ENCODE assay signal across 21 cellular contexts in the genomic region with DNA sequence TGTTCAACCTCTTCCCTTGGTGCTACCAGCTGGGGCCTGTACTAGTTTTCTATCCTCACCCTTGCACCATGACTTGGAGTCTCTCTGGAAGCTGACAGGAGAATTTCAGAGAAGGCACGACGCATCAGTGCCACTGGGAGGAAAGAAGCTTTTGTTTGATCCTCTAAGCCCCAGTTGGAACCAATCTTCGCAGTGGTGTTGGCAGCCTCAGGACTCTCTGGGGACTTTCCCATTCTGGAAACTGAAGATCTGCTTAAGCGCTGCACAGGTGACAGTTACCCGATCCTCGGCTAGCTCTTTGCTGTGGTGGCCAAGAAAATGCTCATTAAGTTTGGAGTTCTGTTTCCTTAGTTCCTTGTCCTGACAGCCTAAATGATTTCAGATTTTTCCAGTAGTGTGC.
DNase-seq lines count a peak whose midpoint lies in the region; ATAC-seq and TF ChIP-seq lines count a peak whose summit lies in the region.
"Had no signal": no experiment of that assay in that cellular context is flagged by ENCODE, and none has a peak within 500 bp of the region (broad histone marks: within the 10 kb centered on the region; RNA-seq: fewer than 3 reads in every experiment).

No MANE protein-coding gene starts in this region.

- no peak overlapping the region; the same call in 1 of the 2 replicates for H2BK20ac ChIP-seq in IMR-90 (ENCODE audit: low read depth, low read length)

- in situ Hi-C loops in IMR-90 (cut with MboI; ENCODE audit: low sequenced_read_pairs) (no loop called here), gastrocnemius medialis (cut with MboI; ENCODE audit: low sequenced_read_pairs in 4 of 4) (no loop called here)

- dilution Hi-C loops in IMR-90 (cut with HindIII; ENCODE audit: low sequenced_read_pairs, unreplicated experiment), result no loop called here

- H3K36me3 ChIP-seq in IMR-90 (ENCODE audit: control insufficient read depth, insufficient read depth, low read length) (no peaks in the 10 kb centered on the region), hepatocyte (replicated peaks; ENCODE audit: insufficient read depth, low read depth) (no peaks in the 10 kb centered on the region), gastrocnemius medialis (no peaks in the 10 kb centered on the region), Karpas-422 (ENCODE audit: insufficient read depth, low read length) (no peaks in the 10 kb centered on the region)
- H3K36me3 ChIP-seq: Peyer's patch, SJCRH30 had no signal

- no peak overlapping the region for H4K8ac ChIP-seq in IMR-90 (ENCODE audit: low read depth in 2 of 2, low read length in 2 of 2)

- H3K4me3 Mint-ChIP-seq in activated naive CD8-positive, alpha-beta T cell treated with anti-CD3 and anti-CD28 coated beads for 36 hours, result no peak overlapping the region
- H3K4me3 Mint-ChIP-seq in activated T-cell treated with anti-CD3 and anti-CD28 coated beads, Interleukin-2, amount 50 U/mL, for 24 hours, result no peak overlapping the region
- H3K4me3 Mint-ChIP-seq: CD4-positive, CD25-positive, alpha-beta regulatory T cell; GM23338 had no signal

- DNase-seq in IMR-90 (no peak), NCI-H2196 treated with DMSO at 0.1 percent for 48 hours (lab: John Stamatoyannopoulos, UW; ENCODE audit: unreplicated experiment) (peak; percentile 10), hepatocyte (ENCODE audit: low spot score) (no peak), gastrocnemius medialis (peak; percentile 53 to 54), Karpas-422 (no peak), SW 1271 (lab: John Stamatoyannopoulos, UW) (no peak)
- DNase-seq in activated naive CD8-positive, alpha-beta T cell treated with anti-CD3 and anti-CD28 coated beads for 36 hours, result no peak
- no peak for DNase-seq in activated T-cell treated with anti-CD3 and anti-CD28 coated beads, Interleukin-2, amount 50 U/mL, for 24 hours
- DNase-seq: CD4-positive, CD25-positive, alpha-beta regulatory T cell; COR-L47; DND-41; HCEC 1CT; NCI-H1105; NCI-H2029 treated with DMSO at 0.1 percent for 48 hours; NCI-H345; NCI-H774; Peyer's patch had no signal

- H4K91ac ChIP-seq in IMR-90 (ENCODE audit: insufficient read depth, low read depth, low read length), result no peak overlapping the region

- H3K36me3 Mint-ChIP-seq in activated naive CD8-positive, alpha-beta T cell treated with anti-CD3 and anti-CD28 coated beads for 36 hours, result no peaks in the 10 kb centered on the region
- H3K36me3 Mint-ChIP-seq in activated T-cell treated with anti-CD3 and anti-CD28 coated beads, Interleukin-2, amount 50 U/mL, for 24 hours (ENCODE audit: low read depth), result no peaks in the 10 kb centered on the region
- H3K36me3 Mint-ChIP-seq: CD4-positive, CD25-positive, alpha-beta regulatory T cell had no signal

- H3K14ac ChIP-seq in IMR-90 (replicated peaks; ENCODE audit: low read depth, low read length), result 0 out of 2 replicates have a peak overlapping the region, but pooled peaks have one; percentile 5

- CTCF ChIA-PET in IMR-90 (lab: Yijun Ruan, JAX), result interaction anchor here (0.6 kb wide), 1 partner anchor 161 kb away, joined by 3 read pairs; no protein-coding TSS in a partner anchor

- no peak overlapping the region for H3K27ac Mint-ChIP-seq in activated naive CD8-positive, alpha-beta T cell treated with anti-CD3 and anti-CD28 coated beads for 36 hours
- H3K27ac Mint-ChIP-seq in activated T-cell treated with anti-CD3 and anti-CD28 coated beads, Interleukin-2, amount 50 U/mL, for 24 hours, result no peak overlapping the region
- H3K27ac Mint-ChIP-seq: CD4-positive, CD25-positive, alpha-beta regulatory T cell; GM23338 had no signal

- no peaks in the 10 kb centered on the region for H3K79me1 ChIP-seq in IMR-90 (ENCODE audit: low read depth in 1 of 2, low read length in 2 of 2)

- H3K27me3 Mint-ChIP-seq in activated naive CD8-positive, alpha-beta T cell treated with anti-CD3 and anti-CD28 coated beads for 36 hours, result no peaks in the 10 kb centered on the region
- no peaks in the 10 kb centered on the region for H3K27me3 Mint-ChIP-seq in activated T-cell treated with anti-CD3 and anti-CD28 coated beads, Interleukin-2, amount 50 U/mL, for 24 hours

- H3K4me3 ChIP-seq in IMR-90 (ENCODE audit: insufficient read depth, low read depth, low read length) (no peak overlapping the region), hepatocyte (no peak overlapping the region), gastrocnemius medialis (no peak overlapping the region), Karpas-422 (ENCODE audit: low read length) (no peak overlapping the region)
- H3K4me3 ChIP-seq: GM12878, GM23338, Peyer's patch, SJCRH30 had no signal

- H3K79me2 ChIP-seq in hepatocyte, result no peaks in the 10 kb centered on the region
- H3K79me2 ChIP-seq in Karpas-422 (ENCODE audit: low read length), result no peaks in the 10 kb centered on the region

- H3K4me1 ChIP-seq in IMR-90 (ENCODE audit: control insufficient read depth, insufficient read depth, low read length) (peaks cover 4% of the 10 kb centered on the region; the same call in 1 of the 2 replicates), hepatocyte (ENCODE audit: insufficient read depth) (peaks cover 28% of the 10 kb centered on the region), gastrocnemius medialis (peaks cover 16 to 17% of the 10 kb centered on the region in 2 donors), Karpas-422 (ENCODE audit: low read length) (no peaks in the 10 kb centered on the region)
- H3K4me1 ChIP-seq: Peyer's patch, SJCRH30 had no signal

- no peaks in the 10 kb centered on the region for H3K9me3 Mint-ChIP-seq in activated naive CD8-positive, alpha-beta T cell treated with anti-CD3 and anti-CD28 coated beads for 36 hours
- no peaks in the 10 kb centered on the region for H3K9me3 Mint-ChIP-seq in activated T-cell treated with anti-CD3 and anti-CD28 coated beads, Interleukin-2, amount 50 U/mL, for 24 hours
- H3K9me3 Mint-ChIP-seq: CD4-positive, CD25-positive, alpha-beta regulatory T cell had no signal

- H3K27ac ChIP-seq in IMR-90 (ENCODE audit: insufficient read depth, low read length) (no peak overlapping the region), hepatocyte (peak overlapping the region; percentile 81), gastrocnemius medialis (peak overlapping the region; percentile 9 to 76 (median 44)), Karpas-422 (ENCODE audit: low read length) (no peak overlapping the region)
- H3K27ac ChIP-seq: KMS-11, Peyer's patch, SJCRH30 had no signal

- no peak overlapping the region for H3K56ac ChIP-seq in IMR-90 (ENCODE audit: extremely low read depth, insufficient read depth, low read length)

- H2BK120ac ChIP-seq in IMR-90 (ENCODE audit: low read depth, low read length), result 0 out of 2 replicates have a peak overlapping the region, but pooled peaks have one; percentile 12

- H4K20me1 ChIP-seq in IMR-90 (ENCODE audit: insufficient read depth, low read length) (no peaks in the 10 kb centered on the region), hepatocyte (ENCODE audit: insufficient read depth, poor library complexity, severe bottlenecking) (no peaks in the 10 kb centered on the region), Karpas-422 (ENCODE audit: insufficient read depth, low read depth, low read length) (no peaks in the 10 kb centered on the region)

- WGBS in IMR-90 (ENCODE audit: extremely low coverage in 2 of 2, insufficient read length in 1 of 2), 2 experiments, result 100% methylated on average over 2 of the region's 6 CpGs; no CpG with 5 or more reads in 1 of the 2 experiments
- WGBS in hepatocyte (ENCODE audit: low lambda C conversion rate, missing lambda C conversion rate), result 84% methylated on average over 6 of the region's 6 CpGs

- H3K27me3 ChIP-seq in IMR-90 (ENCODE audit: control insufficient read depth, insufficient read depth, low read length) (no peaks in the 10 kb centered on the region), hepatocyte (no peaks in the 10 kb centered on the region), gastrocnemius medialis (no peaks in the 10 kb centered on the region), Karpas-422 (ENCODE audit: low read length) (no peaks in the 10 kb centered on the region)
- H3K27me3 ChIP-seq: Peyer's patch, SJCRH30 had no signal

- no peak overlapping the region for H2AFZ ChIP-seq in IMR-90 (replicated peaks; ENCODE audit: low read length, poor library complexity)
- no peak overlapping the region for H2AFZ ChIP-seq in hepatocyte
- H2AFZ ChIP-seq in Karpas-422 (ENCODE audit: low read length), result no peak overlapping the region
- H2AFZ ChIP-seq: GM23338 had no signal

- H3K9me2 ChIP-seq in hepatocyte (replicated peaks; ENCODE audit: insufficient read depth) (no peaks in the 10 kb centered on the region), Karpas-422 (replicated peaks; ENCODE audit: insufficient read depth, low read length) (no peaks in the 10 kb centered on the region)

- peak overlapping the region; percentile 27; the same call in 1 of the 2 replicates for H3K18ac ChIP-seq in IMR-90 (ENCODE audit: low read depth, low read length)

- TF ChIP-seq POLR2A in IMR-90 (IDR thresholded peaks at IDR 0.05; ENCODE audit: low read depth, low read length), result no peak
- TF ChIP-seq POLR2A in gastrocnemius medialis (IDR thresholded peaks at IDR 0.05), result no peak

- no peak overlapping the region for H3K23ac ChIP-seq in IMR-90 (ENCODE audit: low read depth, low read length)

- intact Hi-C loops in IMR-90 (cut with micrococcal nuclease), result no loop called here
- intact Hi-C loops in gastrocnemius medialis (cut with DNase I; ENCODE audit: low total_unique reads), result no loop called here

- no peak overlapping the region for H3K4ac ChIP-seq in IMR-90 (ENCODE audit: low read depth, low read length)

- POLR2A ChIA-PET in IMR-90 (lab: Charles Lee; ENCODE audit: unreplicated experiment), result no interaction called here

- H3K4me1 Mint-ChIP-seq in activated naive CD8-positive, alpha-beta T cell treated with anti-CD3 and anti-CD28 coated beads for 36 hours, result peaks cover 4% of the 10 kb centered on the region
- peaks cover 2% of the 10 kb centered on the region for H3K4me1 Mint-ChIP-seq in activated T-cell treated with anti-CD3 and anti-CD28 coated beads, Interleukin-2, amount 50 U/mL, for 24 hours (ENCODE audit: low read depth)

- H2AK9ac ChIP-seq in IMR-90 (replicated peaks; ENCODE audit: low read depth, low read length, poor library complexity), result no peak overlapping the region

- no peak overlapping the region for H4K5ac ChIP-seq in IMR-90 (ENCODE audit: low read depth, low read length)

- no peak overlapping the region for H2AK5ac ChIP-seq in IMR-90 (ENCODE audit: low read depth, low read length)

- no peak for TF ChIP-seq RAD21 in IMR-90 (IDR thresholded peaks at IDR 0.05; ENCODE audit: low read length)

- H3K9me3 ChIP-seq in IMR-90 (ENCODE audit: control insufficient read depth, insufficient read depth, low read length) (no peaks in the 10 kb centered on the region), hepatocyte (ENCODE audit: low read depth) (peaks cover 7% of the 10 kb centered on the region), gastrocnemius medialis (no peaks in the 10 kb centered on the region), Karpas-422 (ENCODE audit: low read length) (no peaks in the 10 kb centered on the region)
- H3K9me3 ChIP-seq: Peyer's patch had no signal

- BruUV-seq in IMR-90 (replicated peaks; lab: Mats Ljungman, UMichigan), result no TSS peak

- ATAC-seq in IMR-90 (ENCODE audit: low read depth) (no peak), gastrocnemius medialis (peak; percentile 94 to 96)
- ATAC-seq: GM12878, GM23338 had no signal

- H3K4me2 ChIP-seq in IMR-90 (ENCODE audit: low read depth, low read length) (no peak overlapping the region), hepatocyte (no peak overlapping the region), Karpas-422 (ENCODE audit: low read depth, low read length, poor library complexity, severe bottlenecking) (no peak overlapping the region)
- H3K4me2 ChIP-seq: GM23338, KMS-11 had no signal

- H2BK15ac ChIP-seq in IMR-90 (ENCODE audit: low read depth, low read length), result 0 out of 3 replicates have a peak overlapping the region, but pooled peaks have one; percentile 0

- H2BK5ac ChIP-seq in IMR-90 (ENCODE audit: low read depth, low read length, poor library complexity, severe bottlenecking), result no peak overlapping the region

- no peaks in the 10 kb centered on the region for H3K9me1 ChIP-seq in IMR-90 (ENCODE audit: insufficient read depth, low read length)

- TF ChIP-seq CTCF in IMR-90 (conservative IDR thresholded peaks at IDR 0.05; ENCODE audit: low read depth, low read length) (no peak), hepatocyte (IDR thresholded peaks at IDR 0.05; ENCODE audit: poor library complexity) (no peak), gastrocnemius medialis (IDR thresholded peaks at IDR 0.05 in 4 of 5, conservative IDR thresholded peaks at IDR 0.05 in 1 of 5) (no peak)

- H3K9ac ChIP-seq in IMR-90 (ENCODE audit: low read depth, low read length), result no peak overlapping the region
- no peak overlapping the region for H3K9ac ChIP-seq in Karpas-422 (ENCODE audit: low read length)
- H3K9ac ChIP-seq: KMS-11 had no signal

Comparison
In these comparisons a context has a peak if more than half of its experiments do, and no peak if none do; other contexts are left out.
1. DNase-seq: peak in NCI-H2196 treated with DMSO at 0.1 percent for 48 hours (single experiment) and gastrocnemius medialis (2 of 2); none in IMR-90 (single experiment), hepatocyte (single experiment), Karpas-422 (single experiment), SW 1271 (0 of 2), activated naive CD8-positive, alpha-beta T cell treated with anti-CD3 and anti-CD28 coated beads for 36 hours (single experiment) and activated T-cell treated with anti-CD3 and anti-CD28 coated beads, Interleukin-2, amount 50 U/mL, for 24 hours (single experiment).
2. H3K27ac ChIP-seq: peak in hepatocyte (single experiment) and gastrocnemius medialis (4 of 4); none in IMR-90 (single experiment) and Karpas-422 (single experiment).